Comparison of ENCODE assay signal across 10 cellular contexts in the genomic region with DNA sequence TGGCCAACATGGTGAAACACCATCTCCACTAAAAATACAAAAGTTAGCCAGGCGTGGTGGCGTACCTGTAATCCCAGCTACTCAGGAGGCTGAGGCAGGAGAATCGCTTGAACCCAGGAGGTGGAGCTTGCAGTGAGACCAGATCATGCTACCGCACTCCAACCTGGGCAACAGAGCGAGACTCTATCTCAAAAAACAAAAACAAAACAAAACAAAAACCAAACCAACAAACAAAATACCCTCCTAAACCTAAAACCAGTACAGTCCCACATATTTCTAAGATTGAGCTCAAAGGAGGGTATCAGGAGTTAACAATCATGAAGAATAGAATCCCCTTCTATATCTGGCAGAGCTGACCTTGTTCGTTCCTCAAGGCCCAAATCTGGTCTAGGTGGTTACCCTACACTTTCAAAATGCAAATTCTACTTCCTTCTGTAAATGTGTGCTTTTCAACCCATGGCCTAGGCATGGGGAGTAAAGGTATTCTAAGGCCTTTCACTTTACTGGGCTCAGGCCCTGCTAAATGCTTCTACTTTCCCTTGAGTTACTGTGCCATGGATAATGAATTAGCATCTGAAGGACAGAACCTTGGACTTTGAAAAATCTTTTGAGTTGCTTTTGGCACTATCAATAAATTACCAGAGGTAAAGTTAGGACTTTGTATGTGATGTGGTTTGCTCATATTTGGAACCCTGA. TPM values are rescaled to one million over a fixed set of nuclear protein-coding genes. Genes with fewer than 3 reads are reported as not detected.
A peak's percentile ranks its signal among the peaks of the same experiment; 100 is the strongest.
DNase-seq lines count a peak whose midpoint lies in the region; ATAC-seq lines count a peak whose summit lies in the region.
"Had no signal": no experiment of that assay in that cellular context is flagged by ENCODE, and none has a peak within 500 bp of the region (broad histone marks: within the 10 kb centered on the region; RNA-seq: fewer than 3 reads in every experiment).

No MANE protein-coding gene starts in this region.

- POLR2A ChIA-PET in activated CD8-positive, alpha-beta T cell treated with anti-CD3 and anti-CD28 coated beads, Interleukin-2, amount 10 ng/mL, durations not matched to agents 7 days and 5 days (lab: Charles Lee) = interaction anchor here (0.6 to 1.6 kb wide), 2 partner anchors 10 to 21 kb away, joined by 3 to 6 read pairs; partner anchors contain the start of gene PPP2R1B

- CTCF ChIA-PET in activated CD8-positive, alpha-beta T cell treated with anti-CD3 and anti-CD28 coated beads, Interleukin-2, amount 10 ng/mL, durations not matched to agents 7 days and 5 days (lab: Charles Lee) = interaction anchor here (0.7 to 6.7 kb wide), 36 partner anchors 9 to 322 kb away, joined by 3 to 118 read pairs (median 5); partner anchors contain the start of genes ALG9 and PPP2R1B

- H3K4me1 Mint-ChIP-seq in activated CD8-positive, alpha-beta T cell treated with anti-CD3 and anti-CD28 coated beads, Interleukin-2, amount 10 ng/mL, durations not matched to agents 7 days and 5 days (ENCODE audit: low read depth) = no peaks in the 10 kb centered on the region

- no peaks in the 10 kb centered on the region for H3K36me3 Mint-ChIP-seq in activated CD8-positive, alpha-beta T cell treated with anti-CD3 and anti-CD28 coated beads, Interleukin-2, amount 10 ng/mL, durations not matched to agents 7 days and 5 days (ENCODE audit: low read depth)

- H3K27ac Mint-ChIP-seq in activated CD8-positive, alpha-beta T cell treated with anti-CD3 and anti-CD28 coated beads, Interleukin-2, amount 10 ng/mL, durations not matched to agents 7 days and 5 days = no peak overlapping the region

- DNase-seq in NCI-H1105 treated with DMSO at 0.1 percent for 48 hours (lab: John Stamatoyannopoulos, UW) (no peak), retina (no peak)
- no peak for DNase-seq in activated CD8-positive, alpha-beta T cell treated with anti-CD3 and anti-CD28 coated beads, Interleukin-2, amount 10 ng/mL, durations not matched to agents 7 days and 5 days
- DNase-seq in activated naive CD4-positive, alpha-beta T cell (lab: John Stamatoyannopoulos, UW) = no peak
- DNase-seq: NCI-H1417 treated with DMSO at 0.1 percent for 48 hours had no signal

- ATAC-seq in GM18498 (IDR thresholded peaks at IDR 0.05; ENCODE audit: unreplicated experiment) (peak; percentile 97), GM21390 (IDR thresholded peaks at IDR 0.05; ENCODE audit: unreplicated experiment) (peak; percentile 99), HG03108 (IDR thresholded peaks at IDR 0.05; ENCODE audit: unreplicated experiment) (peak; percentile 97)
- no peak for ATAC-seq in activated CD8-positive, alpha-beta T cell treated with anti-CD3 and anti-CD28 coated beads, Interleukin-2, amount 10 ng/mL, durations not matched to agents 7 days and 5 days

- no peaks in the 10 kb centered on the region for H3K27me3 Mint-ChIP-seq in activated CD8-positive, alpha-beta T cell treated with anti-CD3 and anti-CD28 coated beads, Interleukin-2, amount 10 ng/mL, durations not matched to agents 7 days and 5 days (ENCODE audit: low read depth)

- no peaks in the 10 kb centered on the region for H3K9me3 Mint-ChIP-seq in activated CD8-positive, alpha-beta T cell treated with anti-CD3 and anti-CD28 coated beads, Interleukin-2, amount 10 ng/mL, durations not matched to agents 7 days and 5 days (ENCODE audit: insufficient read depth)

- no peak overlapping the region for H3K4me3 Mint-ChIP-seq in activated CD8-positive, alpha-beta T cell treated with anti-CD3 and anti-CD28 coated beads, Interleukin-2, amount 10 ng/mL, durations not matched to agents 7 days and 5 days

- H3K27ac ChIP-seq in cingulate gyrus (ENCODE audit: low read depth, low read length) = peak overlapping the region; percentile 66
- H3K27ac ChIP-seq: BLaER1 treated with 17β-estradiol and CSF1 and Interleukin-3, amounts not matched to agents 10 nM and 100 nM had no signal

RNA-seq across cellular contexts. Expression of gene PPP2R1B, which starts 10.4 kb away (rescaled TPM):
- total RNA-seq in activated CD8-positive, alpha-beta T cell treated with anti-CD3 and anti-CD28 coated beads, Interleukin-2, amount 10 ng/mL, durations not matched to agents 7 days and 5 days = 10 to 100 TPM; 56.4 to 57.7 TPM
